ENCODE assay signal across 8 cellular contexts in the genomic region with DNA sequence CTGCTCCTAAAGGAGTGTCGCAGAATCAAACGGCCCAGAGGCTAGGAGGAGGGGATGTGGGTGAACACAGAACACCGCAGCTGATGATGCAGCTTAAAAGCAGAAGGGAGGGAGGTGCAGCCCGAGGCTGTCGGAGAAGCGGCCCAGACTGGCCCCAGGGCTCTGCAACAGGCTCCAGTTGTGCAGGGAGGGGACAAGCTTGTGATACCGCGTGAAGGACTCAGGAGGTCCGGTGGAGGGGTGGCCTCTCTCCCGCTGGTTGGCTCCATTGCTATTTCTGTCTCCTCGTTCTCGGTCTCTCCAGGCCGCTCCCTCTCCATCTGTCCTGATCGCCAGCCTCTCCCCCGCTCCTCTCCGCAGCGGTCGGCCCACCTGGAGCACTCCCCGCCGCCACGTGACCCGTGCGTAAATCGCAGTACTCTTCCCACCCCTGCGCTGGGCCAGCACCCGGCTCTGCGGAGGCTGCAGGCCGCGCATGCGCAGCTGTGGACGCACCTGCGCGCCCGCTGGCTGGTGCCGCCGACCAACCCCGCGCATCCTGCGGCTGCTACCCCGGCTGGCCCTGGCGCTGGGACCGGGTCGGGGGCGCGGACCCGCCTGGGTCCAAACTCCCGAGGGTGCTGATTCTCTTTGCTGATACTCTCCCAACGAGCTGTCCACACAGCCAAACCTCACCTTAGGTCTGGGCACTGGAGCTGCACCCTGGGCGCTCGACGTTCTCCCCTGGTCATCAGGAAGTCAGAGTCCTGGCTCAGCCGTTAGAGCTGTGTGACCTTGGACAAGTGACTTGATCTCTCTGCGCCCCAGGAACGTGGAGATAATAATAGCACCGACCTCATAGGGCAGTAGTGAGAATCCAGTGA. TPM values are rescaled to one million over a fixed set of nuclear protein-coding genes. Genes with fewer than 3 reads are reported as not detected.
A peak's percentile ranks its signal among the peaks of the same experiment; 100 is the strongest.
DNase-seq lines count a peak whose midpoint lies in the region; ATAC-seq and TF ChIP-seq lines count a peak whose summit lies in the region.

No MANE protein-coding gene starts in this region.

- no peak for TF ChIP-seq EP300 in esophagus muscularis mucosa (IDR thresholded peaks at IDR 0.05)

- no peaks in the 10 kb centered on the region for H3K9me3 Mint-ChIP-seq in CD4-positive, alpha-beta T cell
- H3K9me3 Mint-ChIP-seq in naive B cell: peaks cover 0 to 2% (median 0%) of the 10 kb centered on the region in 7 donors

- POLR2A ChIA-PET in CD4-positive, alpha-beta T cell (lab: Charles Lee): interaction anchor here (0.5 to 1.3 kb wide), 8 partner anchors 10 to 170 kb away, joined by 3 to 4 read pairs (median 3); a partner anchor contains a TSS
- POLR2A ChIA-PET in OCI-LY7 (lab: Charles Lee): interaction anchor here (0.6 kb wide), 1 partner anchor 417 kb away, joined by 3 read pairs; no protein-coding TSS in a partner anchor

- peaks cover 42% of the 10 kb centered on the region for H3K27me3 Mint-ChIP-seq in CD4-positive, alpha-beta T cell
- peaks cover 28 to 61% (median 37%) of the 10 kb centered on the region in 3 donors for H3K27me3 Mint-ChIP-seq in naive B cell

- no peaks in the 10 kb centered on the region for H3K9me2 ChIP-seq in OCI-LY7 (ENCODE audit: insufficient read depth, low read length)

- no TSS peak for BruUV-seq in OCI-LY7 (replicated peaks; lab: Mats Ljungman, UMichigan)

- peak overlapping the region; percentile 38 for H3K4me3 ChIP-seq in OCI-LY7 (ENCODE audit: low read depth, low read length, poor library complexity, severe bottlenecking)
- H3K4me3 ChIP-seq in esophagus muscularis mucosa: peak overlapping the region; percentile 48 to 54 (median 52)

- H4K20me1 ChIP-seq in OCI-LY7 (ENCODE audit: insufficient read depth, low read length): no peaks in the 10 kb centered on the region

- H3K79me2 ChIP-seq in OCI-LY7 (ENCODE audit: insufficient read depth, low read depth, low read length): no peaks in the 10 kb centered on the region

- no peak for TF ChIP-seq CTCF in CD4-positive, alpha-beta T cell (IDR thresholded peaks at IDR 0.05)
- TF ChIP-seq CTCF in OCI-LY7 (conservative IDR thresholded peaks at IDR 0.05; ENCODE audit: low read length) (no peak), esophagus muscularis mucosa (IDR thresholded peaks at IDR 0.05) (no peak)

- H3K27me3 ChIP-seq in CD4-positive, alpha-beta T cell (ENCODE audit: control insufficient read depth, insufficient read depth, low read length): peaks cover 8% of the 10 kb centered on the region
- no peaks in the 10 kb centered on the region for H3K27me3 ChIP-seq in esophagus muscularis mucosa

- H3K9me3 ChIP-seq in CD4-positive, alpha-beta T cell (ENCODE audit: control insufficient read depth, low read length): no peaks in the 10 kb centered on the region
- no peaks in the 10 kb centered on the region for H3K9me3 ChIP-seq in OCI-LY7 (ENCODE audit: low read length)
- no peaks in the 10 kb centered on the region for H3K9me3 ChIP-seq in esophagus muscularis mucosa

- TF ChIP-seq POLR2A in esophagus muscularis mucosa (IDR thresholded peaks at IDR 0.05; ENCODE audit: low read depth): no peak

- H2AFZ ChIP-seq in OCI-LY7 (ENCODE audit: low read length): peak overlapping the region; percentile 2; the same call in 1 of the 2 replicates

- CTCF ChIA-PET in CD4-positive, alpha-beta T cell (lab: Charles Lee): interaction anchor here (0.8 to 1.7 kb wide), 2 partner anchors 19 to 105 kb away, joined by 3 to 6 read pairs; no protein-coding TSS in a partner anchor
- CTCF ChIA-PET in OCI-LY7 (lab: Charles Lee; ENCODE audit: unreplicated experiment): no interaction called here

- DNase-seq in CD4-positive, alpha-beta T cell: peak; percentile 50 to 79 (median 69)
- DNase-seq in HuH-7.5 (ENCODE audit: low spot score) (peak; percentile 98), OCI-LY7 (ENCODE audit: low spot score) (peak; percentile 59), esophagus muscularis mucosa (ENCODE audit: extremely low spot score) (no peak), naive B cell (peak; percentile 63), OCI-M1 (lab: John Stamatoyannopoulos, UW) (no peak)
- peak; percentile 76 to 85 for DNase-seq in activated T-cell treated with anti-CD3 and anti-CD28 coated beads, Interleukin-2, amount 50 U/mL, for 48 hours
- DNase-seq in stimulated activated CD8-positive, alpha-beta memory T cell treated with anti-CD3 and anti-CD28 coated beads, Interleukin-7, amount 100 ng/mL, for 48 hours (ENCODE audit: extremely low read depth in 1 of 2, low read depth in 1 of 2): peak; percentile 60 to 67

- peak overlapping the region; percentile 48 for H3K4me2 ChIP-seq in OCI-LY7 (ENCODE audit: low read length)

- ATAC-seq in CD4-positive, alpha-beta T cell (ENCODE audit: poor library complexity): peak; percentile 60
- ATAC-seq in naive B cell (ENCODE audit: low read depth in 2 of 2): peak; percentile 62 to 63

- intact Hi-C loops in CD4-positive, alpha-beta T cell (cut with DNase I, micrococcal nuclease): no loop called here
- intact Hi-C loops in OCI-LY7 (cut with micrococcal nuclease; ENCODE audit: unreplicated experiment): no loop called here
- intact Hi-C loops in esophagus muscularis mucosa (cut with DNase I): no loop called here

- peaks cover 6% of the 10 kb centered on the region for H3K36me3 Mint-ChIP-seq in CD4-positive, alpha-beta T cell (ENCODE audit: low read depth)
- H3K36me3 Mint-ChIP-seq in naive B cell: peaks cover 0 to 6% of the 10 kb centered on the region in 2 donors

- H3K36me3 ChIP-seq in OCI-LY7 (ENCODE audit: insufficient read depth, low read length) (no peaks in the 10 kb centered on the region), esophagus muscularis mucosa (no peaks in the 10 kb centered on the region)

- peaks cover 26% of the 10 kb centered on the region for H3K4me1 Mint-ChIP-seq in CD4-positive, alpha-beta T cell (ENCODE audit: low read depth)
- H3K4me1 Mint-ChIP-seq in naive B cell: peaks cover 19 to 30% (median 24%) of the 10 kb centered on the region in 3 donors

- peak overlapping the region; percentile 86 for H3K4me3 Mint-ChIP-seq in CD4-positive, alpha-beta T cell
- peak overlapping the region; percentile 75 to 87 (median 85) for H3K4me3 Mint-ChIP-seq in naive B cell

- H3K27ac Mint-ChIP-seq in CD4-positive, alpha-beta T cell: peak overlapping the region; percentile 74
- H3K27ac Mint-ChIP-seq in naive B cell: peak overlapping the region in 3 of 6 donors; percentile 41 to 52 (median 51)

- WGBS in esophagus muscularis mucosa: 6% methylated on average over 15 of the region's 55 CpGs

- no peak overlapping the region for H3K27ac ChIP-seq in CD4-positive, alpha-beta T cell (ENCODE audit: low read depth, low read length)
- H3K27ac ChIP-seq in OCI-LY7 (ENCODE audit: low read depth, low read length, poor library complexity, severe bottlenecking): no peak overlapping the region
- H3K27ac ChIP-seq in esophagus muscularis mucosa (replicated peaks in 1 of 4): peak overlapping the region; percentile 50 to 59 (median 52)

- peaks cover 18% of the 10 kb centered on the region for H3K4me1 ChIP-seq in OCI-LY7 (ENCODE audit: insufficient read depth, low read length, poor library complexity, severe bottlenecking)
- peaks cover 11 to 35% (median 30%) of the 10 kb centered on the region in 4 donors for H3K4me1 ChIP-seq in esophagus muscularis mucosa

RNA-seq across cellular contexts. Expression of a gene that starts 3.7 kb away (rescaled TPM):
- total RNA-seq in CD4-positive, alpha-beta T cell: 1 to 10 TPM; 1.9 to 3.4 TPM
- total RNA-seq in OCI-LY7 (2014; rRNA removed; shearing (Covaris generic)): 3.7 and 4.1 TPM in 2 replicates
- total RNA-seq in OCI-LY7 (2022) (20.4 and 22.1 TPM in 2 replicates), esophagus muscularis mucosa (10 to 100 TPM; 17.2 to 34.0 (median 19.8) TPM)
- polyA plus RNA-seq in naive B cell (ENCODE audit: low read depth in 6 of 6): under 1 TPM in 1 of 6 donors, not detected in 5; 0.31 TPM

Comparison
In these comparisons a context has a peak if more than half of its experiments do, and no peak if none do; other contexts are left out.
1. DNase-seq: peak in CD4-positive, alpha-beta T cell (10 of 10), HuH-7.5 (single experiment), OCI-LY7 (single experiment), activated T-cell treated with anti-CD3 and anti-CD28 coated beads, Interleukin-2, amount 50 U/mL, for 48 hours (2 of 2), naive B cell (single experiment) and stimulated activated CD8-positive, alpha-beta memory T cell treated with anti-CD3 and anti-CD28 coated beads, Interleukin-7, amount 100 ng/mL, for 48 hours (2 of 2); none in esophagus muscularis mucosa (single experiment) and OCI-M1 (single experiment).
2. H3K27ac ChIP-seq: peak in esophagus muscularis mucosa (4 of 4); none in CD4-positive, alpha-beta T cell (single experiment) and OCI-LY7 (single experiment).